In genomic region chr20:51562334-51563140, GRCh38 we compare ENCODE assay signal across 9 cellular contexts. TPM values are rescaled to one million over a fixed set of nuclear protein-coding genes. Genes with fewer than 3 reads are reported as not detected.
DNase-seq lines count a peak whose midpoint lies in the region; ATAC-seq and TF ChIP-seq lines count a peak whose summit lies in the region.
"Had no signal": no experiment of that assay in that cellular context is flagged by ENCODE, and none has a peak within 500 bp of the region (broad histone marks: within the 10 kb centered on the region; RNA-seq: fewer than 3 reads in every experiment).

No MANE protein-coding gene starts in this region.

- no peaks in the 10 kb centered on the region for H3K9me3 ChIP-seq in cardiac muscle cell (ENCODE audit: low read depth)
- H3K9me3 ChIP-seq: neutrophil had no signal

- H3K27ac ChIP-seq in cardiac muscle cell, result peak overlapping the region; percentile 84
- H3K27ac ChIP-seq: neutrophil had no signal

- no peaks in the 10 kb centered on the region for H3K36me3 ChIP-seq in cardiac muscle cell
- H3K36me3 ChIP-seq: neutrophil had no signal

- TF ChIP-seq CTCF in cardiac muscle cell (IDR thresholded peaks at IDR 0.05; ENCODE audit: low read depth, low read length), result peak; percentile 26

- H3K27me3 ChIP-seq in cardiac muscle cell, result no peaks in the 10 kb centered on the region

- peaks cover 25% of the 10 kb centered on the region for H3K4me1 ChIP-seq in cardiac muscle cell (ENCODE audit: low read depth)

- DNase-seq in NOMO-1 treated with dmso at 0.1 percent for 144 hours (lab: John Stamatoyannopoulos, UW; ENCODE audit: unreplicated experiment), result peak; percentile 3
- DNase-seq in NOMO-1 (lab: John Stamatoyannopoulos, UW; ENCODE audit: unreplicated experiment in 2 of 2), result no peak
- peak; percentile 19 for DNase-seq in NCI-H510A (lab: John Stamatoyannopoulos, UW)
- DNase-seq in amniotic epithelial cell (ENCODE audit: low read depth), result peak; percentile 83
- peak; percentile 81 to 97 for DNase-seq in cardiac muscle cell (ENCODE audit: low read depth in 1 of 2, low spot score in 1 of 2)
- peak in 50 of 56 donors; percentile 13 to 83 (median 58) for DNase-seq in nucleus accumbens (lab: John Stamatoyannopoulos, UW)
- no peak for DNase-seq in germinal center (ENCODE audit: low spot score)

- peak overlapping the region; percentile 33 for H3K4me3 ChIP-seq in cardiac muscle cell

- no peak for ATAC-seq in GM18498 (IDR thresholded peaks at IDR 0.05; ENCODE audit: unreplicated experiment)

RNA-seq across cellular contexts. Expression of gene NFATC2, which starts 20.0 kb away (rescaled TPM):
- total RNA-seq in cardiac muscle cell, result 9.2 and 17.0 TPM in 2 replicates
- polyA plus RNA-seq in cardiac muscle cell, result 5.8 and 11.3 TPM in 2 replicates

Comparison
In these comparisons a context has a peak if more than half of its experiments do, and no peak if none do; other contexts are left out.
1. DNase-seq: peak in NOMO-1 treated with dmso at 0.1 percent for 144 hours (single experiment), NCI-H510A (single experiment), amniotic epithelial cell (single experiment), cardiac muscle cell (2 of 2) and nucleus accumbens (50 of 56); none in NOMO-1 (0 of 2) and germinal center (single experiment).